Comparison of ENCODE assay signal across 1 cellular context in genomic region chr1:16366722-16367257, GRCh38.
TF ChIP-seq lines count a peak whose summit lies in the region.

TSS of gene SZRD1 (plus strand) at chr1:16367242. CDS start at chr1:16367258, 16 bp downstream.

TF ChIP-seq in H1, 55 proteins besides CTCF, POLR2A, EP300 and RAD21:
- TF ChIP-seq CREB1 (IDR thresholded peaks at IDR 0.05) (peak; percentile 93), TBP (IDR thresholded peaks at IDR 0.05; ENCODE audit: low read depth, low read length) (peak; percentile 58; the same call in 1 of the 2 replicates), SRF (IDR thresholded peaks at IDR 0.05; ENCODE audit: low read depth, low read length) (0 out of 2 replicates have a peak, but pooled peaks have one; percentile 13), YY1 (IDR thresholded peaks at IDR 0.05; ENCODE audit: low read depth, low read length) (peak; percentile 100), GTF2F1 (IDR thresholded peaks at IDR 0.05; ENCODE audit: borderline replicate concordance, low read depth, low read length) (no peak), CHD2 (IDR thresholded peaks at IDR 0.05; ENCODE audit: low read length) (0 out of 2 replicates have a peak, but pooled peaks have one; percentile 23), SP2 (IDR thresholded peaks at IDR 0.05; ENCODE audit: low read length) (no peak), CBX8 (IDR thresholded peaks at IDR 0.05; ENCODE audit: borderline replicate concordance, low read depth, low read length) (no peak), GABPA (IDR thresholded peaks at IDR 0.05; ENCODE audit: borderline replicate concordance, insufficient read depth, low read length) (peak; percentile 65; the same call in 1 of the 2 replicates), MAX (IDR thresholded peaks at IDR 0.05) (peak; percentile 42; the same call in 1 of the 2 replicates), TEAD4 (IDR thresholded peaks at IDR 0.05; ENCODE audit: low read depth, low read length) (0 out of 2 replicates have a peak, but pooled peaks have one; percentile 9), ATF3 (IDR thresholded peaks at IDR 0.05; ENCODE audit: insufficient read depth, low read depth, low read length) (no peak), SAP30 (IDR thresholded peaks at IDR 0.05; ENCODE audit: insufficient read depth, insufficient replicate concordance, low read length) (peak; percentile 96), KDM1A (IDR thresholded peaks at IDR 0.05; ENCODE audit: borderline replicate concordance, low read length) (no peak), PHF8 (conservative IDR thresholded peaks at IDR 0.05; ENCODE audit: low read depth, low read length) (no peak), NRF1 (IDR thresholded peaks at IDR 0.05; ENCODE audit: low read depth, low read length) (peak; percentile 67), TAF1 (IDR thresholded peaks at IDR 0.05; ENCODE audit: low read depth, low read length) (peak; percentile 72), SIX5 (IDR thresholded peaks at IDR 0.05; ENCODE audit: low read depth, low read length) (peak; percentile 59), SIN3A (conservative IDR thresholded peaks at IDR 0.05 in 1 of 2, IDR thresholded peaks at IDR 0.05 in 1 of 2; ENCODE audit: low read depth in 1 of 2, low read length in 2 of 2) (peak in 1 of 2 experiments; percentile 13; a peak in 1 of 4 replicates)
TF ChIP-seq in H1: peak in this region for 13.
